8 cellular contexts compared by ENCODE assay signal in genomic region chr18:74196220-74197119, GRCh38. TPM values are rescaled to one million over a fixed set of nuclear protein-coding genes. Genes with fewer than 3 reads are reported as not detected.
DNase-seq lines count a peak whose midpoint lies in the region; ATAC-seq lines count a peak whose summit lies in the region.

No MANE protein-coding gene starts in this region.

- DNase-seq in A172 (ENCODE audit: low spot score) (peak; percentile 33), NCI-H1417 treated with DMSO at 0.1 percent for 48 hours (lab: John Stamatoyannopoulos, UW) (peak; percentile 72), T-helper 2 cell (peak in 3 of 5 experiments; percentile 30 to 73 (median 50)), brain pericyte (ENCODE audit: low read depth, low spot score) (peak; percentile 47), iPS-NIHi11 (ENCODE audit: low spot score) (peak; percentile 90)
- peak; percentile 42 for DNase-seq in stimulated activated CD4-positive, alpha-beta T cell treated with anti-CD3 and anti-CD28 coated beads, Interleukin-15, amount 100 ng/mL, for 24 hours

- ATAC-seq in GM18498 (IDR thresholded peaks at IDR 0.05; ENCODE audit: unreplicated experiment) (peak; percentile 94), HG02885 (IDR thresholded peaks at IDR 0.05; ENCODE audit: poor library complexity, unreplicated experiment) (peak; percentile 90)

RNA-seq across cellular contexts. Expression of gene TIMM21, which starts 48.1 kb away (rescaled TPM):
- 39.6 and 39.7 TPM in 2 replicates for total RNA-seq in A172 (2014; rRNA removed; shearing (Covaris generic))

RNA-seq across cellular contexts. Expression of gene FBXO15, which starts 48.8 kb away (rescaled TPM):
- 0.31 and 0.74 TPM in 2 replicates for total RNA-seq in A172 (2014; rRNA removed; shearing (Covaris generic))

Comparison
In these comparisons a context has a peak if more than half of its experiments do, and no peak if none do; other contexts are left out.
1. Peak in every context shown above with its lines: DNase-seq and ATAC-seq.
2. DNase-seq: peak in every context shown above with its lines; median percentile 90 in iPS-NIHi11; 72 in NCI-H1417 treated with DMSO at 0.1 percent for 48 hours; 50 in T-helper 2 cell; 47 in brain pericyte; 42 in stimulated activated CD4-positive, alpha-beta T cell treated with anti-CD3 and anti-CD28 coated beads, Interleukin-15, amount 100 ng/mL, for 24 hours; 33 in A172.